Comparison of ENCODE assay signal across 22 cellular contexts in genomic region chr12:117845271-117845904, GRCh38.
DNase-seq lines count a peak whose midpoint lies in the region; ATAC-seq and TF ChIP-seq lines count a peak whose summit lies in the region.
"Had no signal": no experiment of that assay in that cellular context is flagged by ENCODE, and none has a peak within 500 bp of the region (broad histone marks: within the 10 kb centered on the region; RNA-seq: fewer than 3 reads in every experiment).

No MANE protein-coding gene starts in this region.

- H3K27me3 ChIP-seq in Karpas-422 (ENCODE audit: low read length) (no peaks in the 10 kb centered on the region; the same call in 1 of the 2 replicates), neural cell (ENCODE audit: insufficient read depth, low read depth, low read length) (no peaks in the 10 kb centered on the region)
- H3K27me3 ChIP-seq: BLaER1 treated with 17β-estradiol and CSF1 and Interleukin-3, amounts not matched to agents 10 nM and 100 nM; Peyer's patch had no signal

- H3K4me3 ChIP-seq in Karpas-422 (ENCODE audit: low read length) = no peak overlapping the region
- H3K4me3 ChIP-seq in OCI-LY7 (ENCODE audit: low read depth, low read length, poor library complexity, severe bottlenecking) = no peak overlapping the region
- no peak overlapping the region for H3K4me3 ChIP-seq in neural cell (ENCODE audit: low read length)
- H3K4me3 ChIP-seq: A549; BLaER1 treated with 17β-estradiol and CSF1 and Interleukin-3, amounts not matched to agents 10 nM and 100 nM; Peyer's patch; SK-N-MC had no signal

- TF ChIP-seq RAD21 in neural cell (conservative IDR thresholded peaks at IDR 0.05) = no peak

- no peaks in the 10 kb centered on the region for H3K79me2 ChIP-seq in Karpas-422 (ENCODE audit: low read length)
- no peaks in the 10 kb centered on the region for H3K79me2 ChIP-seq in OCI-LY7 (ENCODE audit: insufficient read depth, low read depth, low read length)
- H3K79me2 ChIP-seq in neural cell (replicated peaks; ENCODE audit: insufficient read depth, low read length) = no peaks in the 10 kb centered on the region

- CTCF ChIA-PET in OCI-LY7 (lab: Charles Lee; ENCODE audit: unreplicated experiment) = no interaction called here

- H3K36me3 ChIP-seq in Karpas-422 (ENCODE audit: insufficient read depth, low read length) (no peaks in the 10 kb centered on the region), OCI-LY7 (ENCODE audit: insufficient read depth, low read length) (no peaks in the 10 kb centered on the region), neural cell (ENCODE audit: insufficient read depth, low read length) (no peaks in the 10 kb centered on the region)
- H3K36me3 ChIP-seq: BLaER1 treated with 17β-estradiol and CSF1 and Interleukin-3, amounts not matched to agents 10 nM and 100 nM; Peyer's patch had no signal

- no peaks in the 10 kb centered on the region for H3F3A ChIP-seq in neural cell (ENCODE audit: insufficient read depth, low read length, poor library complexity, severe bottlenecking)

- H3K9me3 ChIP-seq in Karpas-422 (ENCODE audit: low read length) (peaks cover 4% of the 10 kb centered on the region; the same call in 1 of the 2 replicates), OCI-LY7 (ENCODE audit: low read length) (no peaks in the 10 kb centered on the region), neural cell (ENCODE audit: low read length) (no peaks in the 10 kb centered on the region)
- H3K9me3 ChIP-seq: Peyer's patch had no signal

- ATAC-seq in GM18517 (IDR thresholded peaks at IDR 0.05; ENCODE audit: unreplicated experiment) = no peak
- ATAC-seq in activated CD4-positive, CD25-positive, alpha-beta regulatory T cell treated with anti-CD3 and anti-CD28 coated beads, Interleukin-2, amount 50 U/mL, for 24 hours = no peak
- ATAC-seq: A549 had no signal

- intact Hi-C loops in OCI-LY7 (cut with micrococcal nuclease; ENCODE audit: unreplicated experiment) = no loop called here

- H2AFZ ChIP-seq in Karpas-422 (ENCODE audit: low read length) (no peak overlapping the region), OCI-LY7 (ENCODE audit: low read length) (no peak overlapping the region), neural cell (ENCODE audit: low read depth, low read length) (no peak overlapping the region)

- DNase-seq in GM13977 (ENCODE audit: low spot score) = peak; percentile 35
- peak; percentile 46 for DNase-seq in Karpas-422
- DNase-seq in OCI-LY7 (ENCODE audit: low spot score) = peak; percentile 54
- DNase-seq in NCI-H2081 (lab: John Stamatoyannopoulos, UW) = no peak
- DNase-seq: AML-193; CD4-positive, alpha-beta T cell; IMR-90; KG1; NCI-H1105 treated with DMSO at 0.1 percent for 48 hours; NCI-H146; NCI-H1930; NCI-H446; NCI-H524 treated with DMSO at 0.1 percent for 48 hours; NCI-H774; Peyer's patch; SIG-M5 had no signal

- no peak overlapping the region for H3K4me2 ChIP-seq in Karpas-422 (ENCODE audit: low read depth, low read length, poor library complexity, severe bottlenecking)
- H3K4me2 ChIP-seq in OCI-LY7 (ENCODE audit: low read length) = 0 out of 2 replicates have a peak overlapping the region, but pooled peaks have one; percentile 11
- H3K4me2 ChIP-seq in neural cell (ENCODE audit: low read length) = no peak overlapping the region
- H3K4me2 ChIP-seq: A549; BLaER1 treated with 17β-estradiol and CSF1 and Interleukin-3, amounts not matched to agents 10 nM and 100 nM had no signal

- H4K20me1 ChIP-seq in Karpas-422 (ENCODE audit: insufficient read depth, low read depth, low read length) (no peaks in the 10 kb centered on the region), OCI-LY7 (ENCODE audit: insufficient read depth, low read length) (no peaks in the 10 kb centered on the region), neural cell (ENCODE audit: insufficient read depth) (no peaks in the 10 kb centered on the region)
- H4K20me1 ChIP-seq: BLaER1 treated with 17β-estradiol and CSF1 and Interleukin-3, amounts not matched to agents 10 nM and 100 nM had no signal

- no peak for TF ChIP-seq CTCF in GM13977 (IDR thresholded peaks at IDR 0.05; ENCODE audit: extremely low read depth, insufficient read depth, missing control alignments)
- TF ChIP-seq CTCF in OCI-LY7 (conservative IDR thresholded peaks at IDR 0.05; ENCODE audit: low read length) = no peak
- TF ChIP-seq CTCF in neural cell (IDR thresholded peaks at IDR 0.05; ENCODE audit: poor library complexity, severe bottlenecking) = no peak

- H3K9me2 ChIP-seq in Karpas-422 (replicated peaks; ENCODE audit: insufficient read depth, low read length) = no peaks in the 10 kb centered on the region
- H3K9me2 ChIP-seq in OCI-LY7 (ENCODE audit: insufficient read depth, low read length) = no peaks in the 10 kb centered on the region
- no peaks in the 10 kb centered on the region for H3K9me2 ChIP-seq in neural cell (ENCODE audit: insufficient read depth, low read length)

- no peak overlapping the region for H3K9ac ChIP-seq in Karpas-422 (ENCODE audit: low read length)
- H3K9ac ChIP-seq in neural cell (ENCODE audit: low read length) = no peak overlapping the region
- H3K9ac ChIP-seq: BLaER1 treated with 17β-estradiol and CSF1 and Interleukin-3, amounts not matched to agents 10 nM and 100 nM had no signal

- BruUV-seq in OCI-LY7 (replicated peaks; lab: Mats Ljungman, UMichigan) = no TSS peak

- H3K4me1 ChIP-seq in Karpas-422 (ENCODE audit: low read length) = no peaks in the 10 kb centered on the region
- no peaks in the 10 kb centered on the region for H3K4me1 ChIP-seq in OCI-LY7 (ENCODE audit: insufficient read depth, low read length, poor library complexity, severe bottlenecking)
- H3K4me1 ChIP-seq: A549, Peyer's patch had no signal

- POLR2A ChIA-PET in OCI-LY7 (lab: Charles Lee) = interaction anchor here (0.6 kb wide), 1 partner anchor 188 kb away, joined by 4 read pairs; no protein-coding TSS in a partner anchor

- in situ Hi-C loops in GM13977 (cut with MboI; ENCODE audit: low pct_unique_long_range_greater_than_20kb, low sequenced_read_pairs, unreplicated experiment) = no loop called here

- H3K27ac ChIP-seq in Karpas-422 (ENCODE audit: low read length) (no peak overlapping the region), OCI-LY7 (ENCODE audit: low read depth, low read length, poor library complexity, severe bottlenecking) (no peak overlapping the region), neural cell (ENCODE audit: low read length) (peak overlapping the region; percentile 29)
- H3K27ac ChIP-seq: A549; BLaER1 treated with 17β-estradiol and CSF1 and Interleukin-3, amounts not matched to agents 10 nM and 100 nM; Peyer's patch; SK-N-MC had no signal

- peak; percentile 72 for TF ChIP-seq EP300 in neural cell (conservative IDR thresholded peaks at IDR 0.05; ENCODE audit: poor library complexity, severe bottlenecking)

TF ChIP-seq in neural cell, 6 proteins besides CTCF, POLR2A, EP300 and RAD21:
- no peak for TF ChIP-seq TAF1 (IDR thresholded peaks at IDR 0.05; ENCODE audit: low read depth)
- peak; percentile 67 for TF ChIP-seq POLR2AphosphoS5 (IDR thresholded peaks at IDR 0.05)
- TF ChIP-seq REST (IDR thresholded peaks at IDR 0.05; ENCODE audit: borderline replicate concordance) = no peak

Comparison
In these comparisons a context has a peak if more than half of its experiments do, and no peak if none do; other contexts are left out.
1. DNase-seq: peak in GM13977 (single experiment), Karpas-422 (single experiment) and OCI-LY7 (single experiment); none in NCI-H2081 (0 of 2).